ENCODE assay signal across 9 cellular contexts in the genomic region with DNA sequence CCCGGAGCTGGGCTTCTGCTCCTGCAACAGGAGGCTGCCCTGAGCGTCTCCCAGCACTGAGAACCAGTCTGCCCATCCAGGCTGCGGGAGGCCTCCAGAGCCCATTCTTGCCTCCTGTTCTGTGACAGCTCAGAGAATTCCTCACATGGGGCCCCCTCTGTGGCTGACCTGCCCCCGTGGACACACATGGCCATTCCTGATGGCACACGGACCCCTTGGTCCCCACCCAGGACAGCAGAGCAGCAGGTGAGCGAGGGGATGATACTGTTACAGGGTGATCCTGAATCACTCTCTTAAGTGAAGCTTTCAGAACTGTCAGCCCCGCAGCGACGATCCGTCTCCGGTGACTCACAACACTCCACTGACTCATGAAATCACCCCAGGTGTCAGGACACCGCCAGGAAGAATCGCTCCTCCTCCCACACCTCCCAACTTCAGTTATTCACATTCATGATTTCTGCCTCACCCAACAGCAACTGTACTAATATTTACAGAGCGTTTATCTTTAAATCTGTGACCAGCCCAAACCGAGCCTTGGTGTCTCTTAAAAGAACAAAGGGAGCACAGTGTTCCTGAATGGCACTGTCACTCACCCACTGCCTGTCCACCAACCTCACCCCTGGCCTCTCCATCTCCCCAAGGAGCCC. TPM values are rescaled to one million over a fixed set of nuclear protein-coding genes. Genes with fewer than 3 reads are reported as not detected.
DNase-seq lines count a peak whose midpoint lies in the region; ATAC-seq and TF ChIP-seq lines count a peak whose summit lies in the region.
"Had no signal": no experiment of that assay in that cellular context is flagged by ENCODE, and none has a peak within 500 bp of the region (broad histone marks: within the 10 kb centered on the region; RNA-seq: fewer than 3 reads in every experiment).

No MANE protein-coding gene starts in this region.

- H3K27ac Mint-ChIP-seq in activated CD8-positive, alpha-beta T cell treated with anti-CD3 and anti-CD28 coated beads for 36 hours: no peak overlapping the region
- H3K27ac Mint-ChIP-seq in activated CD8-positive, alpha-beta T cell treated with anti-CD3 and anti-CD28 coated beads, Interleukin-2, amount 10 ng/mL, durations not matched to agents 7 days and 5 days: no peak overlapping the region

- POLR2A ChIA-PET in activated CD8-positive, alpha-beta T cell treated with anti-CD3 and anti-CD28 coated beads for 36 hours (lab: Charles Lee): no interaction called here
- POLR2A ChIA-PET in activated CD8-positive, alpha-beta T cell treated with anti-CD3 and anti-CD28 coated beads, Interleukin-2, amount 10 ng/mL, durations not matched to agents 7 days and 5 days (lab: Charles Lee): no interaction called here

- H3K4me1 Mint-ChIP-seq in activated CD8-positive, alpha-beta T cell treated with anti-CD3 and anti-CD28 coated beads for 36 hours (ENCODE audit: low read depth): no peaks in the 10 kb centered on the region
- peaks cover 10% of the 10 kb centered on the region for H3K4me1 Mint-ChIP-seq in activated CD8-positive, alpha-beta T cell treated with anti-CD3 and anti-CD28 coated beads, Interleukin-2, amount 10 ng/mL, durations not matched to agents 7 days and 5 days (ENCODE audit: low read depth)

- peak; percentile 65 for ATAC-seq in activated CD8-positive, alpha-beta T cell treated with anti-CD3 and anti-CD28 coated beads for 36 hours
- ATAC-seq in activated CD8-positive, alpha-beta T cell treated with anti-CD3 and anti-CD28 coated beads, Interleukin-2, amount 10 ng/mL, durations not matched to agents 7 days and 5 days: no peak
- ATAC-seq in HG03095 (IDR thresholded peaks at IDR 0.05; ENCODE audit: unreplicated experiment): no peak

- H3K4me3 Mint-ChIP-seq in activated CD8-positive, alpha-beta T cell treated with anti-CD3 and anti-CD28 coated beads for 36 hours: no peak overlapping the region
- no peak overlapping the region for H3K4me3 Mint-ChIP-seq in activated CD8-positive, alpha-beta T cell treated with anti-CD3 and anti-CD28 coated beads, Interleukin-2, amount 10 ng/mL, durations not matched to agents 7 days and 5 days

- H3K36me3 Mint-ChIP-seq in activated CD8-positive, alpha-beta T cell treated with anti-CD3 and anti-CD28 coated beads for 36 hours (ENCODE audit: low read depth): no peaks in the 10 kb centered on the region
- H3K36me3 Mint-ChIP-seq in activated CD8-positive, alpha-beta T cell treated with anti-CD3 and anti-CD28 coated beads, Interleukin-2, amount 10 ng/mL, durations not matched to agents 7 days and 5 days (ENCODE audit: low read depth): no peaks in the 10 kb centered on the region

- in situ Hi-C loops in GM13977 (cut with MboI; ENCODE audit: low pct_unique_long_range_greater_than_20kb, low sequenced_read_pairs, unreplicated experiment): no loop called here

- CTCF ChIA-PET in activated CD8-positive, alpha-beta T cell treated with anti-CD3 and anti-CD28 coated beads for 36 hours (lab: Charles Lee): no interaction called here
- CTCF ChIA-PET in activated CD8-positive, alpha-beta T cell treated with anti-CD3 and anti-CD28 coated beads, Interleukin-2, amount 10 ng/mL, durations not matched to agents 7 days and 5 days (lab: Charles Lee): no interaction called here

- DNase-seq in activated CD8-positive, alpha-beta T cell treated with anti-CD3 and anti-CD28 coated beads for 36 hours: peak; percentile 39
- no peak for DNase-seq in activated CD8-positive, alpha-beta T cell treated with anti-CD3 and anti-CD28 coated beads, Interleukin-2, amount 10 ng/mL, durations not matched to agents 7 days and 5 days
- DNase-seq in NCI-H748 (lab: John Stamatoyannopoulos, UW; ENCODE audit: unreplicated experiment): peak; percentile 79
- DNase-seq in epithelial cell of prostate (ENCODE audit: low read depth, low spot score): peak; percentile 83
- peak; percentile 32 to 42 for DNase-seq in stimulated activated CD4-positive, alpha-beta T cell treated with anti-CD3 and anti-CD28 coated beads, Interleukin-4, amount 100 ng/mL, for 48 hours (ENCODE audit: low read depth in 2 of 2)
- no peak for DNase-seq in NOMO-1 treated with dmso at 0.1 percent for 144 hours (lab: John Stamatoyannopoulos, UW; ENCODE audit: unreplicated experiment)
- DNase-seq in GM13977 (ENCODE audit: low spot score): no peak

- no peaks in the 10 kb centered on the region for H3K9me3 Mint-ChIP-seq in activated CD8-positive, alpha-beta T cell treated with anti-CD3 and anti-CD28 coated beads for 36 hours
- H3K9me3 Mint-ChIP-seq in activated CD8-positive, alpha-beta T cell treated with anti-CD3 and anti-CD28 coated beads, Interleukin-2, amount 10 ng/mL, durations not matched to agents 7 days and 5 days (ENCODE audit: insufficient read depth): no peaks in the 10 kb centered on the region

- peak overlapping the region; percentile 49 for H3K27ac ChIP-seq in epithelial cell of prostate
- H3K27ac ChIP-seq: BLaER1 treated with 17β-estradiol and CSF1 and Interleukin-3, amounts not matched to agents 10 nM and 100 nM had no signal

- intact Hi-C loops in activated CD8-positive, alpha-beta T cell treated with anti-CD3 and anti-CD28 coated beads for 36 hours (cut with micrococcal nuclease): no loop called here

- H3K27me3 Mint-ChIP-seq in activated CD8-positive, alpha-beta T cell treated with anti-CD3 and anti-CD28 coated beads for 36 hours: peaks cover 15% of the 10 kb centered on the region
- no peaks in the 10 kb centered on the region for H3K27me3 Mint-ChIP-seq in activated CD8-positive, alpha-beta T cell treated with anti-CD3 and anti-CD28 coated beads, Interleukin-2, amount 10 ng/mL, durations not matched to agents 7 days and 5 days (ENCODE audit: low read depth)

- no peak for TF ChIP-seq CTCF in activated CD8-positive, alpha-beta T cell treated with anti-CD3 and anti-CD28 coated beads for 36 hours (IDR thresholded peaks at IDR 0.05)
- no peak for TF ChIP-seq CTCF in GM13977 (IDR thresholded peaks at IDR 0.05; ENCODE audit: extremely low read depth, insufficient read depth, missing control alignments)

RNA-seq across cellular contexts. Expression of a gene that starts 22.5 kb away (rescaled TPM):
- under 1 TPM; 0.61 to 0.63 TPM for total RNA-seq in activated CD8-positive, alpha-beta T cell treated with anti-CD3 and anti-CD28 coated beads for 36 hours
- total RNA-seq in activated CD8-positive, alpha-beta T cell treated with anti-CD3 and anti-CD28 coated beads, Interleukin-2, amount 10 ng/mL, durations not matched to agents 7 days and 5 days: under 1 TPM; 0.23 to 0.47 TPM

RNA-seq across cellular contexts. Expression of a gene that starts 41.7 kb away (rescaled TPM):
- total RNA-seq in activated CD8-positive, alpha-beta T cell treated with anti-CD3 and anti-CD28 coated beads for 36 hours: 100 to 1,000 TPM; 372 to 473 TPM
- 100 to 1,000 TPM; 304 to 325 TPM for total RNA-seq in activated CD8-positive, alpha-beta T cell treated with anti-CD3 and anti-CD28 coated beads, Interleukin-2, amount 10 ng/mL, durations not matched to agents 7 days and 5 days

RNA-seq across cellular contexts. Expression of a gene that starts 48.3 kb away (rescaled TPM):
- 1 to 10 TPM; 4.9 to 9.9 TPM for total RNA-seq in activated CD8-positive, alpha-beta T cell treated with anti-CD3 and anti-CD28 coated beads for 36 hours
- 1 to 10 TPM; 1.6 to 2.0 TPM for total RNA-seq in activated CD8-positive, alpha-beta T cell treated with anti-CD3 and anti-CD28 coated beads, Interleukin-2, amount 10 ng/mL, durations not matched to agents 7 days and 5 days

Comparison
In these comparisons a context has a peak if more than half of its experiments do, and no peak if none do; other contexts are left out.
1. DNase-seq: peak in activated CD8-positive, alpha-beta T cell treated with anti-CD3 and anti-CD28 coated beads for 36 hours (single experiment), NCI-H748 (single experiment), epithelial cell of prostate (single experiment) and stimulated activated CD4-positive, alpha-beta T cell treated with anti-CD3 and anti-CD28 coated beads, Interleukin-4, amount 100 ng/mL, for 48 hours (2 of 2); none in activated CD8-positive, alpha-beta T cell treated with anti-CD3 and anti-CD28 coated beads, Interleukin-2, amount 10 ng/mL, durations not matched to agents 7 days and 5 days (single experiment), NOMO-1 treated with dmso at 0.1 percent for 144 hours (single experiment) and GM13977 (single experiment).